Comparison of ENCODE assay signal across 18 cellular contexts in genomic region chr12:113373440-113373839, GRCh38. TPM values are rescaled to one million over a fixed set of nuclear protein-coding genes. Genes with fewer than 3 reads are reported as not detected.
"Had no signal": no experiment of that assay in that cellular context is flagged by ENCODE, and none has a peak within 500 bp of the region (broad histone marks: within the 10 kb centered on the region; RNA-seq: fewer than 3 reads in every experiment).

No MANE protein-coding gene starts in this region.

- H3K4me2 ChIP-seq: KMS-11 had no signal

- H3K9me3 ChIP-seq: SJSA1 had no signal

- H3K4me3 ChIP-seq: SJSA1, SK-N-MC had no signal

- H3K27ac ChIP-seq: KMS-11, SJSA1, SK-N-MC had no signal

- H3K4me1 ChIP-seq: SJSA1 had no signal

- H3K9ac ChIP-seq: KMS-11 had no signal

- FAIRE-seq: RCC 7860 had no signal

- DNase-seq: Kasumi-1, MM.1S, NCI-H1092 treated with DMSO at 0.1 percent for 48 hours, NCI-H187, NCI-H2081 treated with DMSO at 0.1 percent for 48 hours, NCI-H2171, NCI-H226, NCI-H446, NCI-H510A, NCI-H524 treated with DMSO at 0.1 percent for 48 hours, NCI-H69, NCI-H774, SIG-M5 had no signal

- H3K27me3 ChIP-seq: SJSA1 had no signal

RNA-seq across cellular contexts. Expression of gene SDS, which starts 30.2 kb away (rescaled TPM):
- total RNA-seq: Right ventricle myocardium superior, SJSA1 had no signal
